Comparison of ENCODE assay signal across 12 cellular contexts in the genomic region with DNA sequence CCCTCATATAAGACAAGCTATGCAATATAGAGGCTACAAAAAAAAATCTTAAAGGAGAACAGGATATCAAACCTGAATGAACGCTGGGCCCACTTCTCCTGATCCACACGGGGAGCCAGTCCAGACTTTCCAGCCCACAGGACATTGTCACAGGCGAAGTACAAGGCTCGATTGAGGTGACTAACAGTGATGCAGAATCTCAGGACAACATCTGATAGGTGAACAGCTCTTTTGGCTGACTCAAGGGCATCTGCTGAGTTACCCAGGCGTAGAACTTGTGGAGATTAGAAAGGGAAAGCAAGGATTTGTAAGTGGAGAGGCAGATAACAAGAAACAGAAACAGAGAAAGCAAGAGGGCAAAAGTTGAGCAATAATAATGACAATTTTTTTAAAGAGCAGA. TPM values are rescaled to one million over a fixed set of nuclear protein-coding genes. Genes with fewer than 3 reads are reported as not detected.
DNase-seq lines count a peak whose midpoint lies in the region; ATAC-seq and TF ChIP-seq lines count a peak whose summit lies in the region.
"Had no signal": no experiment of that assay in that cellular context is flagged by ENCODE, and none has a peak within 500 bp of the region (broad histone marks: within the 10 kb centered on the region; RNA-seq: fewer than 3 reads in every experiment).

No MANE protein-coding gene starts in this region.

- TF ChIP-seq EP300 in suprapubic skin (IDR thresholded peaks at IDR 0.05), result no peak

- DNase-seq in MCF 10A (ENCODE audit: unreplicated experiment) (no peak), breast epithelium (ENCODE audit: low spot score in 2 of 2) (no peak), WTC11 (ENCODE audit: low spot score) (no peak), foreskin keratinocyte (peak in 1 of 2 donors; percentile 26), suprapubic skin (ENCODE audit: low spot score in 2 of 2) (no peak), SKM-1 (lab: John Stamatoyannopoulos, UW; ENCODE audit: unreplicated experiment) (no peak), C1 segment of cervical spinal cord (lab: John Stamatoyannopoulos, UW) (no peak)
- no peak for DNase-seq in stimulated activated naive B cell treated with anti-CD40 and anti-IgM and Interleukin-4, amounts not matched to agents 10 μg/mL and 1 μg/mL and 100 μg/mL, for 72 hours
- DNase-seq: NCI-H1048, NCI-H526 treated with DMSO at 0.1 percent for 48 hours, occipital lobe had no signal

- POLR2A ChIA-PET in MCF 10A (lab: Yijun Ruan, JAX) (interaction anchor here (1.0 to 13.8 kb wide), 7 partner anchors 10 to 71 kb away, joined by 4 to 284 read pairs (median 6); partner anchors contain the start of genes ANKRD34A, LIX1L, NUDT17 and PIAS3), WTC11 (lab: Charles Lee) (no interaction called here)

- CTCF ChIA-PET in MCF 10A (lab: Yijun Ruan, JAX), result interaction anchor here (0.6 to 13.5 kb wide), 7 partner anchors 10 to 89 kb away, joined by 3 to 617 read pairs (median 4); partner anchors contain the start of gene ANKRD35
- CTCF ChIA-PET in WTC11 (lab: Charles Lee), result no interaction called here

- peaks cover 4 to 15% of the 10 kb centered on the region in 2 donors for H3K4me1 ChIP-seq in breast epithelium
- no peaks in the 10 kb centered on the region for H3K4me1 ChIP-seq in foreskin keratinocyte
- peaks cover 35% of the 10 kb centered on the region for H3K4me1 ChIP-seq in suprapubic skin

- peak overlapping the region; percentile 94 for H3K4me3 Mint-ChIP-seq in MCF 10A (ENCODE audit: unreplicated experiment)
- peak overlapping the region; percentile 86 for H3K4me3 Mint-ChIP-seq in WTC11
- peak overlapping the region; percentile 68 to 73 for H3K4me3 Mint-ChIP-seq in stimulated activated naive B cell treated with anti-CD40 and anti-IgM and Interleukin-4, amounts not matched to agents 10 μg/mL and 1 μg/mL and 100 μg/mL, for 72 hours

- no TSS peak for BruUV-seq in MCF 10A (replicated peaks; lab: Mats Ljungman, UMichigan)

- no peak for TF ChIP-seq CTCF in MCF 10A (IDR thresholded peaks at IDR 0.05; ENCODE audit: unreplicated experiment)
- no peak for TF ChIP-seq CTCF in breast epithelium (IDR thresholded peaks at IDR 0.05)
- TF ChIP-seq CTCF in WTC11 (IDR thresholded peaks at IDR 0.05), result no peak
- no peak for TF ChIP-seq CTCF in foreskin keratinocyte (conservative IDR thresholded peaks at IDR 0.05)
- TF ChIP-seq CTCF in suprapubic skin (IDR thresholded peaks at IDR 0.05), result no peak

- TF ChIP-seq POLR2A in breast epithelium (IDR thresholded peaks at IDR 0.05) (no peak), suprapubic skin (IDR thresholded peaks at IDR 0.05) (no peak)

- H3K36me3 Mint-ChIP-seq in MCF 10A (ENCODE audit: insufficient read depth, unreplicated experiment), result peaks cover 58% of the 10 kb centered on the region
- H3K36me3 Mint-ChIP-seq in WTC11, result no peaks in the 10 kb centered on the region
- H3K36me3 Mint-ChIP-seq in stimulated activated naive B cell treated with anti-CD40 and anti-IgM and Interleukin-4, amounts not matched to agents 10 μg/mL and 1 μg/mL and 100 μg/mL, for 72 hours, result peaks cover 28 to 63% of the 10 kb centered on the region in 2 donors

- H3K9me3 Mint-ChIP-seq in MCF 10A (ENCODE audit: unreplicated experiment) (no peaks in the 10 kb centered on the region), WTC11 (no peaks in the 10 kb centered on the region)
- no peaks in the 10 kb centered on the region for H3K9me3 Mint-ChIP-seq in stimulated activated naive B cell treated with anti-CD40 and anti-IgM and Interleukin-4, amounts not matched to agents 10 μg/mL and 1 μg/mL and 100 μg/mL, for 72 hours

- intact Hi-C loops in MCF 10A (cut with micrococcal nuclease), result no loop called here
- intact Hi-C loops in breast epithelium (cut with DNase I; ENCODE audit: low total_unique reads), result no loop called here

- no peaks in the 10 kb centered on the region for H3K9me3 ChIP-seq in breast epithelium
- no peaks in the 10 kb centered on the region for H3K9me3 ChIP-seq in suprapubic skin
- H3K9me3 ChIP-seq: SJSA1 had no signal

- H3K27ac Mint-ChIP-seq in MCF 10A (ENCODE audit: low read depth, unreplicated experiment) (peak overlapping the region; percentile 99), WTC11 (no peak overlapping the region)
- H3K27ac Mint-ChIP-seq in stimulated activated naive B cell treated with anti-CD40 and anti-IgM and Interleukin-4, amounts not matched to agents 10 μg/mL and 1 μg/mL and 100 μg/mL, for 72 hours, result peak overlapping the region; percentile 27

- ATAC-seq in WTC11, result no peak
- peak; percentile 17 for ATAC-seq in foreskin keratinocyte
- ATAC-seq in stimulated activated naive B cell treated with anti-CD40 and anti-IgM and Interleukin-4, amounts not matched to agents 10 μg/mL and 1 μg/mL and 100 μg/mL, for 72 hours (replicated peaks), result no peak

- H3K27me3 Mint-ChIP-seq in MCF 10A (ENCODE audit: insufficient read depth, unreplicated experiment) (no peaks in the 10 kb centered on the region), WTC11 (ENCODE audit: low read depth) (peaks cover 10% of the 10 kb centered on the region)
- H3K27me3 Mint-ChIP-seq in stimulated activated naive B cell treated with anti-CD40 and anti-IgM and Interleukin-4, amounts not matched to agents 10 μg/mL and 1 μg/mL and 100 μg/mL, for 72 hours, result no peaks in the 10 kb centered on the region

- H3K27ac ChIP-seq in breast epithelium, result no peak overlapping the region
- no peak overlapping the region for H3K27ac ChIP-seq in foreskin keratinocyte
- no peak overlapping the region for H3K27ac ChIP-seq in suprapubic skin
- H3K27ac ChIP-seq: SJSA1 had no signal

- H3K27me3 ChIP-seq in breast epithelium (no peaks in the 10 kb centered on the region), foreskin keratinocyte (no peaks in the 10 kb centered on the region), suprapubic skin (no peaks in the 10 kb centered on the region)
- H3K27me3 ChIP-seq: SJSA1 had no signal

- 75% methylated on average over 5 of the region's 5 CpGs for WGBS in suprapubic skin

- H3K4me1 Mint-ChIP-seq in MCF 10A (ENCODE audit: insufficient read depth, unreplicated experiment) (peaks cover 43% of the 10 kb centered on the region), WTC11 (peaks cover 19% of the 10 kb centered on the region)
- peaks cover 34 to 67% of the 10 kb centered on the region in 2 donors for H3K4me1 Mint-ChIP-seq in stimulated activated naive B cell treated with anti-CD40 and anti-IgM and Interleukin-4, amounts not matched to agents 10 μg/mL and 1 μg/mL and 100 μg/mL, for 72 hours

- no peaks in the 10 kb centered on the region for H3K36me3 ChIP-seq in breast epithelium
- peaks cover 34% of the 10 kb centered on the region for H3K36me3 ChIP-seq in suprapubic skin

- H3K4me3 ChIP-seq in breast epithelium (no peak overlapping the region), suprapubic skin (no peak overlapping the region)

TF ChIP-seq in WTC11, 78 proteins besides CTCF, POLR2A, EP300 and RAD21 (continues in another document):
- peak; percentile 65; the same call in 1 of the 2 replicates for TF ChIP-seq PRDM15 (CRISPR knock-in tag; IDR thresholded peaks at IDR 0.05)

RNA-seq across cellular contexts. Expression of gene PEX11B, which starts 1.8 kb away (rescaled TPM):
- total RNA-seq in MCF 10A (2022) (35.5 and 36.2 TPM in 2 replicates), breast epithelium (10 to 100 TPM; 20.3 to 40.1 (median 22.0) TPM), WTC11 (2021) (10.9 to 12.5 TPM (median 11.8 TPM) in 3 replicates), foreskin keratinocyte (25.4 and 26.8 TPM in 2 replicates), suprapubic skin (10 to 100 TPM; 23.3 to 35.9 (median 30.2) TPM)
- 31.4 and 32.6 TPM in 2 replicates for polyA plus RNA-seq in foreskin keratinocyte

RNA-seq across cellular contexts. Expression of gene ITGA10, which starts 6.9 kb away (rescaled TPM):
- total RNA-seq in MCF 10A (2022) (25.7 and 33.0 TPM in 2 replicates), breast epithelium (10 to 100 TPM in 2 of 3 donors, 1 to 10 TPM in 1; 3.2 to 74.9 (median 30.2) TPM), WTC11 (2021) (0.31 to 0.34 TPM (median 0.32 TPM) in 3 replicates), foreskin keratinocyte (0.78 and 1.1 TPM in 2 replicates), suprapubic skin (10 to 100 TPM in 1 of 4 donors, 1 to 10 TPM in 3; 1.6 to 15.6 (median 2.2) TPM)
- polyA plus RNA-seq in foreskin keratinocyte, result 0.31 and 0.59 TPM in 2 replicates

RNA-seq across cellular contexts. Expression of gene RBM8A, which starts 10.5 kb away (rescaled TPM):
- 370 and 403 TPM in 2 replicates for total RNA-seq in MCF 10A (2022)
- 100 to 1,000 TPM; 115 to 137 (median 128) TPM for total RNA-seq in breast epithelium
- total RNA-seq in WTC11 (2021), result 199 to 215 TPM (median 212 TPM) in 3 replicates
- total RNA-seq in foreskin keratinocyte, result 174 and 204 TPM in 2 replicates
- polyA plus RNA-seq in foreskin keratinocyte, result 227 and 256 TPM in 2 replicates
- 100 to 1,000 TPM in 3 of 4 donors, 10 to 100 TPM in 1; 92.2 to 186 (median 134) TPM for total RNA-seq in suprapubic skin

RNA-seq across cellular contexts. Expression of gene ANKRD35, which starts 31.1 kb away (rescaled TPM):
- total RNA-seq in MCF 10A (2022), result 0.29 TPM in 1 of 2 replicates, not detected in the other
- 10 to 100 TPM in 1 of 3 donors, 1 to 10 TPM in 2; 6.4 to 10.2 (median 7.0) TPM for total RNA-seq in breast epithelium
- 2.7 to 3.2 TPM (median 2.9 TPM) in 3 replicates for total RNA-seq in WTC11 (2021)
- 0.14 and 0.21 TPM in 2 replicates for total RNA-seq in foreskin keratinocyte
- 0.26 and 0.41 TPM in 2 replicates for polyA plus RNA-seq in foreskin keratinocyte
- 10 to 100 TPM; 32.9 to 62.7 (median 37.1) TPM for total RNA-seq in suprapubic skin
- total RNA-seq: SJSA1 had no signal

RNA-seq across cellular contexts. Expression of gene LIX1L, which starts 41.1 kb away (rescaled TPM):
- total RNA-seq in MCF 10A (2022) (40.1 and 42.1 TPM in 2 replicates), breast epithelium (10 to 100 TPM; 18.1 to 28.5 (median 21.8) TPM), WTC11 (2021) (3.0 to 3.8 TPM (median 3.8 TPM) in 3 replicates), foreskin keratinocyte (18.8 and 21.7 TPM in 2 replicates), suprapubic skin (10 to 100 TPM in 3 of 4 donors, 1 to 10 TPM in 1; 7.6 to 18.4 (median 11.3) TPM)
- polyA plus RNA-seq in foreskin keratinocyte, result 11.7 TPM in 2 replicates
